ENCODE assay signal across 22 cellular contexts in the genomic region with DNA sequence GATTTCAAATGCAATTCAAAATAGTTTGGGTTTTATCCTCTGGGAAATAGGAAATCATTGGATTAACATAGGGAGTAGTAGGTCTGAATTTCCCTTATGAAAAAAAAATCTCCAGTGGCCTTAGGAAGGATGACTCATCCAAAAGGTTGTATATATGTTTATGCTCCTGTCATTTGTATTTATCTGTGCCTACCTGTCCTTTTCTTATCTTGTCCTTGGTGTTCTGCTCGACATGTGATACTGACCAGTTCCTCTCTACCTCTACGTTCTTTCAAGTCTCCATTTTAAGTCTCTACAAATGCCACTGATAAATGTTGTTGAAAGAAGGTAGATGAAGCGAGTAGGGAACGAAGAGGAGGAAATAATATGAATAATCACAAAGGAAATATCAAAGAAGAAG.
"Had no signal": no experiment of that assay in that cellular context is flagged by ENCODE, and none has a peak within 500 bp of the region (broad histone marks: within the 10 kb centered on the region; RNA-seq: fewer than 3 reads in every experiment).

No MANE protein-coding gene starts in this region.

- H3K27me3 ChIP-seq: esophagus squamous epithelium, stomach had no signal

- H3K79me2 ChIP-seq: parathyroid adenoma had no signal

- H3K4me1 ChIP-seq: parathyroid adenoma, prostate gland had no signal

- H3K36me3 ChIP-seq: esophagus squamous epithelium, prostate gland, stomach had no signal

- H3K9ac ChIP-seq: parathyroid adenoma had no signal

- FAIRE-seq: colon, kidney, urothelium cell line had no signal

- H3K9me3 ChIP-seq: esophagus squamous epithelium, prostate gland, stomach had no signal

- ATAC-seq: effector memory CD8-positive, alpha-beta T cell; left cardiac atrium; left ventricle myocardium superior; sciatic nerve had no signal

- H3K4me3 ChIP-seq: esophagus squamous epithelium, lung, prostate gland, stomach had no signal

- DNase-seq: effector memory CD8-positive, alpha-beta T cell; esophagus squamous epithelium; foreskin fibroblast; kidney; left cardiac atrium; left ventricle myocardium superior; mesenchymal stem cell; midbrain; naive B cell; occipital lobe; retina; stimulated activated CD4-positive, alpha-beta T cell treated with anti-CD3 and anti-CD28 coated beads, Interleukin-12 subunit alpha, Interleukin-12 subunit beta, amount 100 ng/mL, for 4 hours; stimulated activated naive CD4-positive, alpha-beta T cell; stomach; trophoblast cell had no signal

- H3K27ac ChIP-seq: epithelial cell of prostate, esophagus squamous epithelium, parathyroid adenoma, prostate gland, stomach had no signal

- H2AFZ ChIP-seq: parathyroid adenoma had no signal
